Comparison of ENCODE assay signal across 1 cellular context in the genomic region with DNA sequence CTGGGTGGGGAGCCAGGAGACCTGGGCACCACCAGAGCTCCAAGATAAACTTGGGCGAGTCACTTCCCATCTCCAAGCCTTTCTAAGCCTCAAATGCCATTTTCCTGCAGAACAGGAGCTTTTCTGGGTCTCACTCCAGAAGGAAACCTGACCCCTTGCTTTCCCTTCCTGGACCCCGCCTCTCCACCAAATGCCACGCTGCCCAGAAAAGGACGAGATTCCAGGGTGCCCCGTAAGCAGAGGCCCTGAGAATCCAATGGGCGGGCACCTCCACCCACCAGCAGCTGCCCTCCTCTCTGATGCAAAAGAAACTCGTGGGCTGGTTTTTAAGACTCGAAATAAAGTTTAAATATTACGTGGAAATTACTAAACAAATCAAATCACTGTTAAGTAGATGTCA.
TF ChIP-seq lines count a peak whose summit lies in the region.

No MANE protein-coding gene starts in this region.

TF ChIP-seq in H1, 55 proteins besides CTCF, POLR2A, EP300 and RAD21:
- TF ChIP-seq SP2 (IDR thresholded peaks at IDR 0.05; ENCODE audit: low read length) (no peak), RXRA (IDR thresholded peaks at IDR 0.05; ENCODE audit: insufficient read depth, low read depth, low read length) (no peak), ZNF274 (IDR thresholded peaks at IDR 0.05; ENCODE audit: borderline replicate concordance, extremely low read depth, low read length) (no peak), NANOG (IDR thresholded peaks at IDR 0.05; ENCODE audit: insufficient read depth, low read depth, low read length, poor library complexity, severe bottlenecking) (no peak), PHF8 (conservative IDR thresholded peaks at IDR 0.05; ENCODE audit: low read depth, low read length) (no peak), GABPA (IDR thresholded peaks at IDR 0.05; ENCODE audit: borderline replicate concordance, insufficient read depth, low read length) (no peak), TEAD4 (IDR thresholded peaks at IDR 0.05; ENCODE audit: low read depth, low read length) (no peak)
- TF ChIP-seq, protein P1, sequence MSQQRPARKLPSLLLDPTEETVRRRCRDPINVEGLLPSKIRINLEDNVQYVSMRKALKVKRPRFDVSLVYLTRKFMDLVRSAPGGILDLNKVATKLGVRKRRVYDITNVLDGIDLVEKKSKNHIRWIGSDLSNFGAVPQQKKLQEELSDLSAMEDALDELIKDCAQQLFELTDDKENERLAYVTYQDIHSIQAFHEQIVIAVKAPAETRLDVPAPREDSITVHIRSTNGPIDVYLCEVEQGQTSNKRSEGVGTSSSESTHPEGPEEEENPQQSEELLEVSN (IDR thresholded peaks at IDR 0.05), result no peak
- TF ChIP-seq, protein P2, sequence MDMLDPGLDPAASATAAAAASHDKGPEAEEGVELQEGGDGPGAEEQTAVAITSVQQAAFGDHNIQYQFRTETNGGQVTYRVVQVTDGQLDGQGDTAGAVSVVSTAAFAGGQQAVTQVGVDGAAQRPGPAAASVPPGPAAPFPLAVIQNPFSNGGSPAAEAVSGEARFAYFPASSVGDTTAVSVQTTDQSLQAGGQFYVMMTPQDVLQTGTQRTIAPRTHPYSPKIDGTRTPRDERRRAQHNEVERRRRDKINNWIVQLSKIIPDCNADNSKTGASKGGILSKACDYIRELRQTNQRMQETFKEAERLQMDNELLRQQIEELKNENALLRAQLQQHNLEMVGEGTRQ (IDR thresholded peaks at IDR 0.05; ENCODE audit: low read length), result no peak
